In genomic region chr16:55703003-55704001, GRCh38 we compare ENCODE assay signal across 8 cellular contexts.
A peak's percentile ranks its signal among the peaks of the same experiment; 100 is the strongest.
DNase-seq lines count a peak whose midpoint lies in the region; ATAC-seq and TF ChIP-seq lines count a peak whose summit lies in the region.

No MANE protein-coding gene starts in this region.

- DNase-seq in GM13977 (ENCODE audit: low spot score) (peak; percentile 47), NT2/D1 (ENCODE audit: low read depth, low spot score) (peak; percentile 57), choroid plexus epithelial cell (ENCODE audit: low read depth) (peak; percentile 84), medulla oblongata (ENCODE audit: extremely low spot score) (peak; percentile 87), activated gamma-delta T cell treated with Interleukin-2 at 50 U/mL for 16 hours (no peak)
- DNase-seq in activated CD8-positive, alpha-beta memory T cell treated with anti-CD3 and anti-CD28 coated beads for 24 hours, result no peak

- H3K9ac ChIP-seq in NT2/D1 (ENCODE audit: insufficient read length, low read depth), result no peak overlapping the region

- H3K36me3 ChIP-seq in NT2/D1 (ENCODE audit: insufficient read depth, insufficient read length, low read length), result no peaks in the 10 kb centered on the region

- no peak overlapping the region for H3K4me3 ChIP-seq in NT2/D1 (ENCODE audit: insufficient read length, low read depth)
- H3K4me3 ChIP-seq in choroid plexus epithelial cell (ENCODE audit: low read depth, low read length), result no peak overlapping the region

- in situ Hi-C loops in GM13977 (cut with MboI; ENCODE audit: low pct_unique_long_range_greater_than_20kb, low sequenced_read_pairs, unreplicated experiment), result loop anchor here (10.0 kb wide), 1 partner anchor 239 kb away; no protein-coding TSS in a partner anchor

- TF ChIP-seq CTCF in C4-2B (conservative IDR thresholded peaks at IDR 0.05), result peak; percentile 63
- TF ChIP-seq CTCF in GM13977 (IDR thresholded peaks at IDR 0.05; ENCODE audit: extremely low read depth, insufficient read depth, missing control alignments), result peak; percentile 18
- TF ChIP-seq CTCF in choroid plexus epithelial cell (conservative IDR thresholded peaks at IDR 0.05; ENCODE audit: low read depth, low read length), result peak; percentile 62

- H3K27me3 ChIP-seq in NT2/D1 (ENCODE audit: insufficient read depth, insufficient read length), result no peaks in the 10 kb centered on the region

- no peaks in the 10 kb centered on the region for H3K9me3 ChIP-seq in NT2/D1 (ENCODE audit: insufficient read depth, low read length)

- H3K27ac ChIP-seq in C4-2B, result no peak overlapping the region

- peaks cover 12% of the 10 kb centered on the region for H3K4me1 ChIP-seq in NT2/D1 (ENCODE audit: insufficient read depth, insufficient read length)

- ATAC-seq in GM21717 (IDR thresholded peaks at IDR 0.05; ENCODE audit: unreplicated experiment), result no peak

Comparison
In these comparisons a context has a peak if more than half of its experiments do, and no peak if none do; other contexts are left out.
1. DNase-seq: peak in GM13977 (single experiment), NT2/D1 (single experiment), choroid plexus epithelial cell (single experiment) and medulla oblongata (single experiment); none in activated gamma-delta T cell treated with Interleukin-2 at 50 U/mL for 16 hours (single experiment) and activated CD8-positive, alpha-beta memory T cell treated with anti-CD3 and anti-CD28 coated beads for 24 hours (single experiment).
2. Peak in every context shown above with its lines, with median percentiles within 50 percentile points of each other: CTCF ChIP-seq.